In the genomic region with DNA sequence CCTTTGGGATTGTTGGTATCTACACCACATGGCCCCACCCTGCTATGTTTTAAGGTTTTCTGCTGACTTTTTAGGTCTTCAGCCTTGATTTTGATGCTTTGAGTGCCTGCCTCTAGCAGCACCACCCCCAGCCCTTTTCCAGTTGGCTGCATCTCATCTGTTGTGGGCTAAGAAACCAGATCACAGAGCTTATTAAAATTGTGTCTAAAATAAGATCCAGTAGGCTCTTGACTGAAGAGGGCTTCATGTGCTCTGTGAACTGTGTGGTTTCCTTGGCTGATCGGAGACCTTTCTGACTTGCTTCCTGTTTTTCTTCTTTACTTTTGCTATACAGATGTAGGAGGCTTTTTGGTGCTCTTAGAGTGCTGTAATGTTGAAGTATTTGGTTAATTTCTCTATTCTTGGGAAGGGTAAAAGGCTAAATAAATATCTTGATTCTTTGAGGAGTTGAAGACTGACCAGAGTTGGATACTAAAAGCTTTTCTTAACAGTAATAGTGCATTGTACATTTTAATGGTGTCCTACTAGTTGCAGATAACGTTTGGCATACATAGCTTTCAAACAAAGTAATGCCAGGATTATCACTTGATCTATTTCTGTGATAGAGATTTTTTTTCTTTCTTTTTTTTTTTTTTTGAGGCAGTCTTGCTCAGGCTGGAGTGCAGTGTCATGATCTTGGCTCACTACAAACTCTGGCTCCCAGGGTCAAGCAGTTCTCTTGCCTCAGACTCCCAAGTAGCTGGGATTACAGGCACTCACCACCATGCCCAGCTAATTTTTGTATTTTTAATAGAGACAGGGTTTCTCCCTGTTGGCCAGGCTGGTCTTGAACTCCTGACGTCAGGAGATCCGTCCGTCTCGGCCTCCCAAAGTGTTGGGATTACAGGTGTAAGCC, we compare ENCODE assay signal across 9 cellular contexts. TPM values are rescaled to one million over a fixed set of nuclear protein-coding genes. Genes with fewer than 3 reads are reported as not detected.
DNase-seq lines count a peak whose midpoint lies in the region; ATAC-seq and TF ChIP-seq lines count a peak whose summit lies in the region.
"Had no signal": no experiment of that assay in that cellular context is flagged by ENCODE, and none has a peak within 500 bp of the region (broad histone marks: within the 10 kb centered on the region; RNA-seq: fewer than 3 reads in every experiment).

No MANE protein-coding gene starts in this region.

- peaks cover 2% of the 10 kb centered on the region for H4K20me1 ChIP-seq in fibroblast of lung (ENCODE audit: control insufficient read depth, extremely low read depth, insufficient read depth, low read length)

- peak overlapping the region; percentile 80 to 100 (median 88) for H3K4me3 Mint-ChIP-seq in IgD-negative memory B cell

- DNase-seq in AG10803 (ENCODE audit: low read depth) (peak; percentile 26), GM19240 (ENCODE audit: insufficient read length, low spot score) (peak; percentile 33), fibroblast of lung (ENCODE audit: low read depth in 2 of 2) (peak in 1 of 2 donors; percentile 71), iPS-NIHi11 (ENCODE audit: low spot score) (no peak)
- DNase-seq in activated CD4-positive, alpha-beta T cell treated with anti-CD3 and anti-CD28 coated beads, Interleukin-2, amount 50 U/mL, for 48 hours, result peak; percentile 7 to 24
- DNase-seq in stimulated activated CD8-positive, alpha-beta memory T cell treated with anti-CD3 and anti-CD28 coated beads, Interleukin-7, amount 100 ng/mL, for 4 hours (ENCODE audit: low read depth in 2 of 2), result peak; percentile 11 to 20

- no peak overlapping the region for H2AFZ ChIP-seq in fibroblast of lung (ENCODE audit: low read length)

- no peaks in the 10 kb centered on the region for H3K36me3 Mint-ChIP-seq in IgD-negative memory B cell

- no peak for ATAC-seq in HG02623 (IDR thresholded peaks at IDR 0.05; ENCODE audit: unreplicated experiment)

- peaks cover 8% of the 10 kb centered on the region for H3K4me1 ChIP-seq in fibroblast of lung (ENCODE audit: control insufficient read depth, extremely low read depth, insufficient read depth, low read length)

- H3K4me2 ChIP-seq in fibroblast of lung (ENCODE audit: extremely low read depth, insufficient read depth, low read length), result peak overlapping the region; percentile 75

- no peaks in the 10 kb centered on the region for H3K9me3 Mint-ChIP-seq in IgD-negative memory B cell

- H3K27ac Mint-ChIP-seq in IgD-negative memory B cell, result peak overlapping the region; percentile 21 to 95 (median 83)

- H3K79me2 ChIP-seq in fibroblast of lung (ENCODE audit: control insufficient read depth, insufficient read depth, low read length), result peaks cover 90% of the 10 kb centered on the region

- no peaks in the 10 kb centered on the region for H3K9me3 ChIP-seq in fibroblast of lung (ENCODE audit: control insufficient read depth, insufficient read depth, low read depth, low read length)
- H3K9me3 ChIP-seq: ascending aorta had no signal

- H3K27me3 ChIP-seq in fibroblast of lung (ENCODE audit: control insufficient read depth, insufficient read depth, low read length), result no peaks in the 10 kb centered on the region
- H3K27me3 ChIP-seq: ascending aorta had no signal

- peak overlapping the region; percentile 42 for H3K27ac ChIP-seq in fibroblast of lung (ENCODE audit: insufficient read depth, low read length)

- H3K4me1 Mint-ChIP-seq in IgD-negative memory B cell, result peaks cover 30 to 44% (median 36%) of the 10 kb centered on the region in 3 donors

- no peaks in the 10 kb centered on the region for H3K27me3 Mint-ChIP-seq in IgD-negative memory B cell

- H3K36me3 ChIP-seq in fibroblast of lung (ENCODE audit: control insufficient read depth, insufficient read depth, low read length), result no peaks in the 10 kb centered on the region

- TF ChIP-seq CTCF in AG10803 (conservative IDR thresholded peaks at IDR 0.05; ENCODE audit: low read length), result no peak
- TF ChIP-seq CTCF in fibroblast of lung (conservative IDR thresholded peaks at IDR 0.05 in 1 of 2, IDR thresholded peaks at IDR 0.05 in 1 of 2; ENCODE audit: low read depth in 1 of 2, low read length in 2 of 2), result no peak

- H3K9ac ChIP-seq in fibroblast of lung (ENCODE audit: insufficient read depth, low read length), result no peak overlapping the region

- H3K4me3 ChIP-seq in AG10803 (ENCODE audit: low read length) (no peak overlapping the region), fibroblast of lung (replicated peaks in 1 of 4; ENCODE audit: control extremely low read depth in 1 of 4, insufficient read depth in 1 of 4, low read depth in 3 of 4, low read length in 4 of 4) (peak overlapping the region in 2 of 4 experiments; percentile 4 to 31)

RNA-seq across cellular contexts. Expression of a gene that starts 4.5 kb away (rescaled TPM):
- polyA plus RNA-seq in IgD-negative memory B cell, result 313 TPM
- total RNA-seq in fibroblast of lung, result 49.1 and 62.9 TPM in 2 replicates
- polyA plus RNA-seq in fibroblast of lung, result 52.9 and 56.5 TPM in 2 replicates
- 149 and 167 TPM in 2 replicates for polyA plus RNA-seq in fibroblast of lung (2012)
- polyA minus RNA-seq in fibroblast of lung (ENCODE audit: low replicate concordance), result 7.2 and 10.6 TPM in 2 replicates
